ENCODE assay signal across 1 cellular context in the genomic region with DNA sequence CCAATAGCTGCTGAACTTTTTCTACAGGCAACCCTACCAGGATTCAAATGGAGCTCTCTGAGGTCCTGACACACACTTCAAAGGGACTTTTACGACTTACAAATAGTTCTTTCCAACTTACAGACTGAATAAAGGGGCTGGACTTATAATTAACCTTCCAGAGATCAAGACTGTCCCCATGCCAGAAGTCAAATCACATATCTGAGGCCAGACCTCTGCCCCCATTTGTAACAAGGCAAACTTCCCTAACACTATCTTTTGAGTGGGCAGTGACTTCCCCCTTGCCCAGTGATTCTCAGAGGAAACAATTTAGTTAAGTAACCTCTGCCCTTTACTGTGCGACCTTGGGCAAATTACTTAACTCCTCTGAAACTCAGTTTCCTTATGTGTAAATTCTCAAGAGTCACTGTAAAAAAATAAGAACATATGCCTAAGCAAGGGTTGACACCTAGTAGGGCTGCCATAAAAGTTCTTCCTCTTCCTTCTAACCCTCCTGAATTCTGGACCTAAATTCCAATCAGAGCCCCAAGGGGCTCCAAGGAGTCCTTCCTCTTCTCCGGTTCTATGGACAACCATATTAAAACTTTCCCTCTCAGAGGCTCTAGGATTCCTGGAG.
TF ChIP-seq lines count a peak whose summit lies in the region.

No MANE protein-coding gene starts in this region.

TF ChIP-seq in WTC11, 78 proteins besides CTCF, POLR2A, EP300 and RAD21 (continued from another document):
- TF ChIP-seq, protein P1, sequence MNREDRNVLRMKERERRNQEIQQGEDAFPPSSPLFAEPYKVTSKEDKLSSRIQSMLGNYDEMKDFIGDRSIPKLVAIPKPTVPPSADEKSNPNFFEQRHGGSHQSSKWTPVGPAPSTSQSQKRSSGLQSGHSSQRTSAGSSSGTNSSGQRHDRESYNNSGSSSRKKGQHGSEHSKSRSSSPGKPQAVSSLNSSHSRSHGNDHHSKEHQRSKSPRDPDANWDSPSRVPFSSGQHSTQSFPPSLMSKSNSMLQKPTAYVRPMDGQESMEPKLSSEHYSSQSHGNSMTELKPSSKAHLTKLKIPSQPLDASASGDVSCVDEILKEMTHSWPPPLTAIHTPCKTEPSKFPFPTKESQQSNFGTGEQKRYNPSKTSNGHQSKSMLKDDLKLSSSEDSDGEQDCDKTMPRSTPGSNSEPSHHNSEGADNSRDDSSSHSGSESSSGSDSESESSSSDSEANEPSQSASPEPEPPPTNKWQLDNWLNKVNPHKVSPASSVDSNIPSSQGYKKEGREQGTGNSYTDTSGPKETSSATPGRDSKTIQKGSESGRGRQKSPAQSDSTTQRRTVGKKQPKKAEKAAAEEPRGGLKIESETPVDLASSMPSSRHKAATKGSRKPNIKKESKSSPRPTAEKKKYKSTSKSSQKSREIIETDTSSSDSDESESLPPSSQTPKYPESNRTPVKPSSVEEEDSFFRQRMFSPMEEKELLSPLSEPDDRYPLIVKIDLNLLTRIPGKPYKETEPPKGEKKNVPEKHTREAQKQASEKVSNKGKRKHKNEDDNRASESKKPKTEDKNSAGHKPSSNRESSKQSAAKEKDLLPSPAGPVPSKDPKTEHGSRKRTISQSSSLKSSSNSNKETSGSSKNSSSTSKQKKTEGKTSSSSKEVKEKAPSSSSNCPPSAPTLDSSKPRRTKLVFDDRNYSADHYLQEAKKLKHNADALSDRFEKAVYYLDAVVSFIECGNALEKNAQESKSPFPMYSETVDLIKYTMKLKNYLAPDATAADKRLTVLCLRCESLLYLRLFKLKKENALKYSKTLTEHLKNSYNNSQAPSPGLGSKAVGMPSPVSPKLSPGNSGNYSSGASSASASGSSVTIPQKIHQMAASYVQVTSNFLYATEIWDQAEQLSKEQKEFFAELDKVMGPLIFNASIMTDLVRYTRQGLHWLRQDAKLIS (CRISPR knock-in tag; IDR thresholded peaks at IDR 0.05; ENCODE audit: borderline replicate concordance), result no peak
- no peak for TF ChIP-seq FOXP1 (CRISPR knock-in tag; IDR thresholded peaks at IDR 0.05; ENCODE audit: borderline replicate concordance)
- TF ChIP-seq, protein P2, sequence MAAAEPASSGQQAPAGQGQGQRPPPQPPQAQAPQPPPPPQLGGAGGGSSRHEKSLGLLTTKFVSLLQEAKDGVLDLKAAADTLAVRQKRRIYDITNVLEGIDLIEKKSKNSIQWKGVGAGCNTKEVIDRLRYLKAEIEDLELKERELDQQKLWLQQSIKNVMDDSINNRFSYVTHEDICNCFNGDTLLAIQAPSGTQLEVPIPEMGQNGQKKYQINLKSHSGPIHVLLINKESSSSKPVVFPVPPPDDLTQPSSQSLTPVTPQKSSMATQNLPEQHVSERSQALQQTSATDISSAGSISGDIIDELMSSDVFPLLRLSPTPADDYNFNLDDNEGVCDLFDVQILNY (CRISPR knock-in tag; IDR thresholded peaks at IDR 0.05), result no peak
- TF ChIP-seq ELF4 (CRISPR knock-in tag; IDR thresholded peaks at IDR 0.05; ENCODE audit: low read depth), result no peak
- TF ChIP-seq ZNF416 (CRISPR knock-in tag; IDR thresholded peaks at IDR 0.05), result no peak
- TF ChIP-seq FOXK1 (CRISPR knock-in tag; IDR thresholded peaks at IDR 0.05), result no peak
